In genomic region chr17:49694847-49695697, GRCh38 we compare ENCODE assay signal across 8 cellular contexts. TPM values are rescaled to one million over a fixed set of nuclear protein-coding genes. Genes with fewer than 3 reads are reported as not detected.
A peak's percentile ranks its signal among the peaks of the same experiment; 100 is the strongest.
DNase-seq lines count a peak whose midpoint lies in the region; ATAC-seq, FAIRE-seq and TF ChIP-seq lines count a peak whose summit lies in the region.

No MANE protein-coding gene starts in this region.

- peak overlapping the region; percentile 13; the same call in 2 of the 3 replicates for H3K4me3 Mint-ChIP-seq in GM23338
- H3K4me3 Mint-ChIP-seq in activated T-cell treated with anti-CD3 and anti-CD28 coated beads, Interleukin-2, amount 50 U/mL, for 72 hours = peak overlapping the region; percentile 66 to 75

- no peak overlapping the region for H3K27ac ChIP-seq in GM23338 (ENCODE audit: low read depth)
- no peak overlapping the region for H3K27ac ChIP-seq in PC-9
- H3K27ac ChIP-seq in pancreas = no peak overlapping the region
- no peak overlapping the region for H3K27ac ChIP-seq in upper lobe of right lung

- FAIRE-seq in pancreas (lab: Jason Lieb, UNC) = no peak

- WGBS in pancreas, 2 donors = 14 to 15% methylated on average over 16 of the region's 16 CpGs

- intact Hi-C loops in PC-9 (cut with micrococcal nuclease; ENCODE audit: unreplicated experiment) = loop anchor here (1.0 to 10.0 kb wide), 2 partner anchors 125 to 280 kb away; partner anchors contain the start of gene PHB1
- intact Hi-C loops in pancreas (cut with DNase I) = loop anchor here (5.0 to 10.0 kb wide), 2 partner anchors 123 to 280 kb away; partner anchors contain the start of gene PHB1 (in 1 of the 3)
- intact Hi-C loops in upper lobe of right lung (cut with DNase I) = loop anchor here (5.0 to 10.0 kb wide), 2 partner anchors 123 to 150 kb away; partner anchors contain the start of gene TAC4

- no peak overlapping the region for H3K27ac Mint-ChIP-seq in GM23338
- peak overlapping the region; percentile 43 for H3K27ac Mint-ChIP-seq in activated T-cell treated with anti-CD3 and anti-CD28 coated beads, Interleukin-2, amount 50 U/mL, for 72 hours

- CTCF ChIA-PET in PC-9 (lab: Charles Lee) = interaction anchor here (0.5 to 1.2 kb wide), 2 partner anchors 49 to 128 kb away, joined by 3 to 4 read pairs; no protein-coding TSS in a partner anchor

- TF ChIP-seq CTCF in GM23338 (conservative IDR thresholded peaks at IDR 0.05; ENCODE audit: low read depth in 2 of 2) = peak; percentile 85 to 99
- peak; percentile 99 for TF ChIP-seq CTCF in PC-9 (conservative IDR thresholded peaks at IDR 0.05)
- peak; percentile 92 for TF ChIP-seq CTCF in fibroblast of villous mesenchyme (IDR thresholded peaks at IDR 0.05; ENCODE audit: insufficient read depth, low read depth, low read length)
- peak; percentile 71 to 89 (median 85) for TF ChIP-seq CTCF in pancreas (IDR thresholded peaks at IDR 0.05)
- peak; percentile 89 for TF ChIP-seq CTCF in upper lobe of right lung (IDR thresholded peaks at IDR 0.05)

- H3K79me2 ChIP-seq in GM23338 (replicated peaks; ENCODE audit: insufficient read depth) (no peaks in the 10 kb centered on the region), PC-9 (ENCODE audit: low read depth) (no peaks in the 10 kb centered on the region)

- H3K36me3 Mint-ChIP-seq in GM23338 (ENCODE audit: low read depth) = 0 out of 3 replicates have a peak, but pooled peaks cover 4% of the 10 kb centered on the region
- peaks cover 0 to 3% of the 10 kb centered on the region in 2 donors for H3K36me3 Mint-ChIP-seq in activated T-cell treated with anti-CD3 and anti-CD28 coated beads, Interleukin-2, amount 50 U/mL, for 72 hours (ENCODE audit: insufficient read depth in 2 of 2)

- H3K36me3 ChIP-seq in GM23338 (ENCODE audit: insufficient read depth) (no peaks in the 10 kb centered on the region), PC-9 (ENCODE audit: low read depth) (no peaks in the 10 kb centered on the region), pancreas (peaks cover 0 to 3% (median 0%) of the 10 kb centered on the region in 3 donors), upper lobe of right lung (peaks cover 2% of the 10 kb centered on the region)

- H3K9me3 Mint-ChIP-seq in GM23338 = no peaks in the 10 kb centered on the region
- no peaks in the 10 kb centered on the region for H3K9me3 Mint-ChIP-seq in activated T-cell treated with anti-CD3 and anti-CD28 coated beads, Interleukin-2, amount 50 U/mL, for 72 hours

- BruUV-seq in PC-9 (replicated peaks; lab: Mats Ljungman, UMichigan) = no TSS peak

- no peaks in the 10 kb centered on the region for H3K9me2 ChIP-seq in GM23338 (ENCODE audit: insufficient read depth)
- no peaks in the 10 kb centered on the region for H3K9me2 ChIP-seq in PC-9 (ENCODE audit: insufficient read depth)

- H3K4me3 ChIP-seq in GM23338 (0 out of 2 replicates have a peak overlapping the region, but pooled peaks have one; percentile 22), PC-9 (no peak overlapping the region), fibroblast of villous mesenchyme (ENCODE audit: low read depth, low read length) (no peak overlapping the region), pancreas (no peak overlapping the region), upper lobe of right lung (no peak overlapping the region)

- H2AFZ ChIP-seq in GM23338 = peak overlapping the region; percentile 90
- H2AFZ ChIP-seq in PC-9 = no peak overlapping the region

- H3K4me1 ChIP-seq in GM23338 (ENCODE audit: insufficient read depth) = no peaks in the 10 kb centered on the region
- no peaks in the 10 kb centered on the region for H3K4me1 ChIP-seq in PC-9 (replicated peaks; ENCODE audit: insufficient read depth)
- no peaks in the 10 kb centered on the region for H3K4me1 ChIP-seq in pancreas
- no peaks in the 10 kb centered on the region for H3K4me1 ChIP-seq in upper lobe of right lung

- DNase-seq in AG20443 (ENCODE audit: low spot score) (peak; percentile 64), GM23338 (ENCODE audit: low spot score) (peak; percentile 75), PC-9 (peak in 1 of 2 experiments; percentile 46), fibroblast of villous mesenchyme (ENCODE audit: low read depth) (peak; percentile 37), pancreas (peak in 4 of 6 donors; percentile 32 to 83 (median 56)), upper lobe of right lung (peak; percentile 73), T1000 (lab: John Stamatoyannopoulos, UW) (no peak)
- DNase-seq in activated T-cell treated with anti-CD3 and anti-CD28 coated beads, Interleukin-2, amount 50 U/mL, for 72 hours = peak; percentile 71 to 78

- H3K9me3 ChIP-seq in PC-9 (ENCODE audit: insufficient read depth, low read depth) = no peaks in the 10 kb centered on the region
- H3K9me3 ChIP-seq in pancreas = no peaks in the 10 kb centered on the region
- H3K9me3 ChIP-seq in upper lobe of right lung = no peaks in the 10 kb centered on the region

- H3K27me3 ChIP-seq in GM23338 (ENCODE audit: insufficient read depth) = no peaks in the 10 kb centered on the region
- peaks cover 8% of the 10 kb centered on the region; the same call in 1 of the 2 replicates for H3K27me3 ChIP-seq in PC-9 (ENCODE audit: insufficient read depth, low read depth)
- H3K27me3 ChIP-seq in pancreas = no peaks in the 10 kb centered on the region
- no peaks in the 10 kb centered on the region for H3K27me3 ChIP-seq in upper lobe of right lung

- H3K4me1 Mint-ChIP-seq in GM23338 = peaks cover 15% of the 10 kb centered on the region
- H3K4me1 Mint-ChIP-seq in activated T-cell treated with anti-CD3 and anti-CD28 coated beads, Interleukin-2, amount 50 U/mL, for 72 hours (ENCODE audit: low read depth) = peaks cover 38% of the 10 kb centered on the region

- POLR2A ChIA-PET in PC-9 (lab: Charles Lee; ENCODE audit: unreplicated experiment) = no interaction called here

- H3F3A ChIP-seq in GM23338 (replicated peaks; ENCODE audit: low read depth) (no peaks in the 10 kb centered on the region), PC-9 (ENCODE audit: insufficient read depth, low read depth) (peaks cover 16% of the 10 kb centered on the region; the same call in 1 of the 2 replicates)

- peak overlapping the region; percentile 58; the same call in 1 of the 2 replicates for H3K4me2 ChIP-seq in GM23338
- no peak overlapping the region for H3K4me2 ChIP-seq in PC-9

- no peaks in the 10 kb centered on the region for H4K20me1 ChIP-seq in GM23338 (replicated peaks; ENCODE audit: insufficient read depth)
- no peaks in the 10 kb centered on the region for H4K20me1 ChIP-seq in PC-9 (ENCODE audit: insufficient read depth)

- ATAC-seq in GM23338 (peak; percentile 57), pancreas (peak; percentile 59 to 87 (median 80)), upper lobe of right lung (peak; percentile 75)
- ATAC-seq in activated T-cell treated with anti-CD3 and anti-CD28 coated beads, Interleukin-2, amount 50 U/mL, for 72 hours (replicated peaks in 1 of 2) = peak; percentile 12 to 14

- H3K27me3 Mint-ChIP-seq in GM23338 (ENCODE audit: insufficient read depth, low read depth, poor library complexity) = peaks cover 7% of the 10 kb centered on the region
- H3K27me3 Mint-ChIP-seq in activated T-cell treated with anti-CD3 and anti-CD28 coated beads, Interleukin-2, amount 50 U/mL, for 72 hours (ENCODE audit: low read depth) = no peaks in the 10 kb centered on the region

RNA-seq across cellular contexts. Expression of gene SLC35B1, which starts 12.7 kb away (rescaled TPM):
- 56.7 and 59.7 TPM in 2 replicates for total RNA-seq in GM23338 (2014; rRNA removed; shearing (Covaris generic))
- polyA plus RNA-seq in GM23338 (2016; fragmentation: Nextera tagmentation; extraction: Ambion mirVana) = 54.8 and 58.9 TPM in 2 replicates
- total RNA-seq in PC-9 (2021) = 43.5 and 44.7 TPM in 2 replicates
- 10 to 100 TPM; 62.6 to 73.9 TPM for total RNA-seq in activated T-cell treated with anti-CD3 and anti-CD28 coated beads, Interleukin-2, amount 50 U/mL, for 72 hours
- total RNA-seq in fibroblast of villous mesenchyme = 56.4 and 61.3 TPM in 2 replicates
- total RNA-seq in pancreas = 10 to 100 TPM; 16.5 to 32.4 (median 28.4) TPM
- 10 to 100 TPM; 36.7 to 62.5 TPM for polyA plus RNA-seq in pancreas
- total RNA-seq in upper lobe of right lung = 48.1 TPM

RNA-seq across cellular contexts. Expression of gene SPOP, which starts 17.2 kb away (rescaled TPM):
- 13.9 and 29.4 TPM in 2 replicates for total RNA-seq in GM23338 (2014; rRNA removed; shearing (Covaris generic))
- polyA plus RNA-seq in GM23338 (2016; fragmentation: Nextera tagmentation; extraction: Ambion mirVana) (17.9 and 18.6 TPM in 2 replicates), pancreas (10 to 100 TPM; 14.2 to 27.6 TPM)
- total RNA-seq in PC-9 (2021) (41.7 and 47.3 TPM in 2 replicates), fibroblast of villous mesenchyme (43.5 and 59.2 TPM in 2 replicates), pancreas (10 to 100 TPM; 27.6 to 42.3 (median 33.6) TPM), upper lobe of right lung (87.3 TPM)
- 10 to 100 TPM; 77.8 to 82.2 TPM for total RNA-seq in activated T-cell treated with anti-CD3 and anti-CD28 coated beads, Interleukin-2, amount 50 U/mL, for 72 hours

Comparison
In these comparisons a context has a peak if more than half of its experiments do, and no peak if none do; other contexts are left out.
1. ATAC-seq: peak in every context shown above with its lines; median percentile 80 in pancreas; 75 in upper lobe of right lung; 57 in GM23338; 13 in activated T-cell treated with anti-CD3 and anti-CD28 coated beads, Interleukin-2, amount 50 U/mL, for 72 hours.